In genomic region chr16:50202926-50203624, GRCh38 we compare ENCODE assay signal across 9 cellular contexts. TPM values are rescaled to one million over a fixed set of nuclear protein-coding genes. Genes with fewer than 3 reads are reported as not detected.
A peak's percentile ranks its signal among the peaks of the same experiment; 100 is the strongest.
DNase-seq lines count a peak whose midpoint lies in the region; ATAC-seq and TF ChIP-seq lines count a peak whose summit lies in the region.
"Had no signal": no experiment of that assay in that cellular context is flagged by ENCODE, and none has a peak within 500 bp of the region (broad histone marks: within the 10 kb centered on the region; RNA-seq: fewer than 3 reads in every experiment).

No MANE protein-coding gene starts in this region.

- BruUV-seq in HCT116 (replicated peaks; lab: Mats Ljungman, UMichigan): no TSS peak

- no peaks in the 10 kb centered on the region for H3K9me2 ChIP-seq in HCT116 (ENCODE audit: insufficient read depth)

- no peak for TF ChIP-seq POLR2A in HCT116 (IDR thresholded peaks at IDR 0.05; ENCODE audit: borderline replicate concordance, extremely low read depth, insufficient read depth, insufficient read length)

- DNase-seq in HCT116 (ENCODE audit: low read depth, low spot score): peak; percentile 62
- no peak for DNase-seq in right cardiac atrium
- no peak for DNase-seq in NCI-H510A treated with DMSO at 0.1 percent for 48 hours (lab: John Stamatoyannopoulos, UW)
- no peak for DNase-seq in cerebellar cortex (ENCODE audit: low spot score)

- no peaks in the 10 kb centered on the region for H3K36me3 ChIP-seq in HCT116 (ENCODE audit: control insufficient read depth in 1 of 2, insufficient read depth in 2 of 2, low read length in 2 of 2)

- no peaks in the 10 kb centered on the region for H3K27me3 ChIP-seq in HCT116 (ENCODE audit: insufficient read depth, low read length)
- H3K27me3 ChIP-seq in right cardiac atrium (ENCODE audit: control insufficient read depth, insufficient read depth): no peaks in the 10 kb centered on the region

- H4K20me1 ChIP-seq in HCT116 (ENCODE audit: insufficient read depth): no peaks in the 10 kb centered on the region

- no peak for TF ChIP-seq RAD21 in HCT116 (IDR thresholded peaks at IDR 0.05; ENCODE audit: low read depth)

- H3K4me3 ChIP-seq in HCT116 (replicated peaks in 1 of 2; ENCODE audit: low read depth in 1 of 2, low read length in 2 of 2) (peak overlapping the region in 1 of 2 experiments; percentile 17; a peak in 2 of 4 replicates), WI38 (ENCODE audit: low read depth, low read length) (peak overlapping the region; percentile 25; the same call in 1 of the 2 replicates), right cardiac atrium (ENCODE audit: low read length) (no peak overlapping the region)

- H3K9me3 ChIP-seq in HCT116 (ENCODE audit: control insufficient read depth in 1 of 2, insufficient read depth in 1 of 2, low read depth in 1 of 2, low read length in 2 of 2): no peaks in the 10 kb centered on the region
- no peaks in the 10 kb centered on the region for H3K9me3 ChIP-seq in right cardiac atrium (ENCODE audit: control insufficient read depth, low read length)

- CTCF ChIA-PET in HCT116 (lab: Charles Lee): interaction anchor here (1.5 to 5.0 kb wide), 3 partner anchors 7 to 462 kb away, joined by 4 to 24 read pairs (median 6); no protein-coding TSS in a partner anchor

- H3K36me3 Mint-ChIP-seq in stimulated activated memory B cell treated with anti-CD40 and anti-IgM and Interleukin-4, amounts not matched to agents 10 μg/mL and 1 μg/mL and 100 μg/mL, for 72 hours: no peaks in the 10 kb centered on the region

- H2AFZ ChIP-seq in HCT116 (ENCODE audit: low read depth, low read length, poor library complexity, severe bottlenecking): no peak overlapping the region

- no peak for TF ChIP-seq CTCF in HCT116 (IDR thresholded peaks at IDR 0.05 in 2 of 3, conservative IDR thresholded peaks at IDR 0.05 in 1 of 3; ENCODE audit: borderline replicate concordance in 1 of 3, insufficient read depth in 1 of 3, low read depth in 2 of 3, low read length in 2 of 3)
- TF ChIP-seq CTCF in WI38 (IDR thresholded peaks at IDR 0.05; ENCODE audit: low read depth, low read length): no peak

- H3K27ac Mint-ChIP-seq in stimulated activated memory B cell treated with anti-CD40 and anti-IgM and Interleukin-4, amounts not matched to agents 10 μg/mL and 1 μg/mL and 100 μg/mL, for 72 hours: peak overlapping the region; percentile 14
- H3K27ac Mint-ChIP-seq: activated T-helper 1 cell treated with anti-CD3 and anti-CD28 coated beads, Interleukin-12 subunit alpha, Interleukin-12 subunit beta, Interleukin-2, Interleukin-4 antibody, amounts not matched to agents 30 ng/mL and 10 ng/mL and 1 ng/mL, durations not matched to agents 14 hours and 24 hours and 36 hours had no signal

- 46% methylated on average over 5 of the region's 5 CpGs for WGBS in right cardiac atrium

- H3K79me2 ChIP-seq in HCT116 (ENCODE audit: insufficient read depth, low read length): peaks cover 73% of the 10 kb centered on the region

- H3K4me1 ChIP-seq in HCT116 (ENCODE audit: control insufficient read depth in 1 of 2, insufficient read depth in 2 of 2, low read length in 2 of 2) (peaks cover 28 to 51% of the 10 kb centered on the region in 2 experiments), right cardiac atrium (ENCODE audit: control insufficient read depth, insufficient read depth, low read length) (peaks cover 10% of the 10 kb centered on the region)

- no peaks in the 10 kb centered on the region for H3K27me3 Mint-ChIP-seq in stimulated activated memory B cell treated with anti-CD40 and anti-IgM and Interleukin-4, amounts not matched to agents 10 μg/mL and 1 μg/mL and 100 μg/mL, for 72 hours

- RAD21 ChIA-PET in HCT116 (lab: Charles Lee; ENCODE audit: low non-redundant PET in 1 of 2, low total read pairs in 2 of 2, uncharacterized antibody in 2 of 2, unreplicated experiment in 2 of 2): no interaction called here

- H3K4me2 ChIP-seq in HCT116 (ENCODE audit: low read length): peak overlapping the region; percentile 63

- H3K9me3 Mint-ChIP-seq in stimulated activated memory B cell treated with anti-CD40 and anti-IgM and Interleukin-4, amounts not matched to agents 10 μg/mL and 1 μg/mL and 100 μg/mL, for 72 hours: no peaks in the 10 kb centered on the region
- H3K9me3 Mint-ChIP-seq: activated T-helper 1 cell treated with anti-CD3 and anti-CD28 coated beads, Interleukin-12 subunit alpha, Interleukin-12 subunit beta, Interleukin-2, Interleukin-4 antibody, amounts not matched to agents 30 ng/mL and 10 ng/mL and 1 ng/mL, durations not matched to agents 14 hours and 24 hours and 36 hours had no signal

- H3K9ac ChIP-seq in HCT116 (ENCODE audit: low read length): peak overlapping the region; percentile 4; the same call in 1 of the 2 replicates

- peaks cover 69% of the 10 kb centered on the region for H3K4me1 Mint-ChIP-seq in stimulated activated memory B cell treated with anti-CD40 and anti-IgM and Interleukin-4, amounts not matched to agents 10 μg/mL and 1 μg/mL and 100 μg/mL, for 72 hours

- H3K4me3 Mint-ChIP-seq in stimulated activated memory B cell treated with anti-CD40 and anti-IgM and Interleukin-4, amounts not matched to agents 10 μg/mL and 1 μg/mL and 100 μg/mL, for 72 hours: no peak overlapping the region
- H3K4me3 Mint-ChIP-seq: activated T-helper 1 cell treated with anti-CD3 and anti-CD28 coated beads, Interleukin-12 subunit alpha, Interleukin-12 subunit beta, Interleukin-2, Interleukin-4 antibody, amounts not matched to agents 30 ng/mL and 10 ng/mL and 1 ng/mL, durations not matched to agents 14 hours and 24 hours and 36 hours had no signal

- intact Hi-C loops in HCT116 (cut with micrococcal nuclease) (no loop called here), right cardiac atrium (cut with DNase I) (loop anchor here in 2 of 4 donors (10.0 kb wide), 2 partner anchors 48 to 178 kb away; partner anchors contain the start of genes CNEP1R1 (in 1 of the 2) and TENT4B (in 1 of the 2))

- H3K27ac ChIP-seq in HCT116 (ENCODE audit: low read depth, low read length) (peak overlapping the region; percentile 44; the same call in 1 of the 2 replicates), right cardiac atrium (ENCODE audit: low read length) (peak overlapping the region; percentile 4)

- ATAC-seq in HCT116 (peak; percentile 79), right cardiac atrium (peak; percentile 64 to 76), GM18909 (IDR thresholded peaks at IDR 0.05; ENCODE audit: poor library complexity, unreplicated experiment) (no peak), GM19397 (IDR thresholded peaks at IDR 0.05; ENCODE audit: unreplicated experiment) (no peak)
- ATAC-seq in stimulated activated memory B cell treated with anti-CD40 and anti-IgM and Interleukin-4, amounts not matched to agents 10 μg/mL and 1 μg/mL and 100 μg/mL, for 72 hours: no peak

- POLR2A ChIA-PET in HCT116 (lab: Charles Lee): no interaction called here

TF ChIP-seq in HCT116, 20 proteins besides CTCF, POLR2A, EP300 and RAD21:
- TF ChIP-seq EGR1 (IDR thresholded peaks at IDR 0.05; ENCODE audit: low read depth): no peak
- TF ChIP-seq SRF (IDR thresholded peaks at IDR 0.05; ENCODE audit: low read depth): no peak
- TF ChIP-seq CBX3 (IDR thresholded peaks at IDR 0.05; ENCODE audit: low read depth): no peak
- peak; percentile 54 for TF ChIP-seq FOSL1 (IDR thresholded peaks at IDR 0.05; ENCODE audit: low read depth)
- no peak for TF ChIP-seq EZH2phosphoT487 (IDR thresholded peaks at IDR 0.05; ENCODE audit: borderline replicate concordance)
- no peak for TF ChIP-seq ATF3 (IDR thresholded peaks at IDR 0.05)
- no peak for TF ChIP-seq ZNF274 (IDR thresholded peaks at IDR 0.05; ENCODE audit: low read depth, low read length)
- TF ChIP-seq SP1 (IDR thresholded peaks at IDR 0.05; ENCODE audit: low read depth): no peak
- TF ChIP-seq MAX (IDR thresholded peaks at IDR 0.05): no peak
- no peak for TF ChIP-seq SIN3A (IDR thresholded peaks at IDR 0.05; ENCODE audit: low read depth)
- TF ChIP-seq ZBTB33 (IDR thresholded peaks at IDR 0.05; ENCODE audit: extremely low read depth, insufficient replicate concordance, low read length): no peak
- no peak for TF ChIP-seq CEBPB (IDR thresholded peaks at IDR 0.05; ENCODE audit: low read depth)
- TF ChIP-seq ELF1 (IDR thresholded peaks at IDR 0.05; ENCODE audit: borderline replicate concordance, low read depth): no peak; the same call in 1 of the 2 replicates
- no peak for TF ChIP-seq TCF7L2 (IDR thresholded peaks at IDR 0.05; ENCODE audit: borderline replicate concordance, extremely low read depth, insufficient read depth, insufficient read length)
- TF ChIP-seq JUND (IDR thresholded peaks at IDR 0.05): peak; percentile 42

RNA-seq across cellular contexts. Expression of gene TENT4B, which starts 50.0 kb away (rescaled TPM):
- total RNA-seq in HCT116 (2021; ENCODE audit: unreplicated experiment) (16.9 TPM), right cardiac atrium (1 to 10 TPM; 6.3 to 8.4 (median 7.3) TPM)
- 5.7 and 6.7 TPM in 2 replicates for polyA plus RNA-seq in HCT116 (2012)
- 3.0 TPM for polyA plus RNA-seq in right cardiac atrium

Comparison
In these comparisons a context has a peak if more than half of its experiments do, and no peak if none do; other contexts are left out.
1. ATAC-seq: peak in HCT116 (single experiment) and right cardiac atrium (2 of 2); none in stimulated activated memory B cell treated with anti-CD40 and anti-IgM and Interleukin-4, amounts not matched to agents 10 μg/mL and 1 μg/mL and 100 μg/mL, for 72 hours (single experiment), GM18909 (single experiment) and GM19397 (single experiment).